ENCODE assay signal across 8 cellular contexts in the genomic region with DNA sequence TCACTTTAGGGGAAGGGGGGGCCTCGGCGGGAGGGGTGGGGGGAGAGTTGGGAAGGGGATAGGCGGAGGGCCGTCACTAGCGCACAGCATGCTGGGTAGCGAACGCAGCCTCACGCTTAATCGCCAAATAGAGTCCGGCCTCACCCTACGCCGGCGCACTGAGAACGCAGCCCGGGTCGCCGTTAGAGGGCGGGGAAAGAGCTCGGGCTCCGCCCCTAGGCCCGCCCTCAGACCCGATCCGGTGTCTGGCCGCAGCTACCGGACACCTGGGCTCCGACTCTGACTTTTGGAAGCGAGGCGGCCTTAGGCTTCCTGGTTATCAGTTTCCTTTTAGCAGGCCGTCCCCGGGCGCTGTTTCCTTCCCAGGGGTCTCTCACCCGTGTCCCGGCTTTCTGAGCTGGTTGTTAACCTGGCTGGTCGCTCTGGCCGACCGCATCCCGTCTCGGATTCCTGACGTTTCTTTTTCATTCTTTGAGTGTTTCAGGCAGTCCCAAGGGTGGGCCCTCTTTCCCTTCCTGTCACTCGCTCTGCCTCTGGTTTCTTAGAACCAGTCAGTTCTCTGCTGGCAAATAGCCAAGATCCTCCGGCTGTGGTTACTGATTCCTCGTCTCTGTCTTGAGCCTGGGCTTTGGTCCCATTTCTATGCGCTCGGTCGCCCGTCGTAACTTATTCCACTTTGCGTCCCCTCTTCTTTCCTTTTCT.
DNase-seq lines count a peak whose midpoint lies in the region; ATAC-seq and TF ChIP-seq lines count a peak whose summit lies in the region.

No MANE protein-coding gene starts in this region.

- ATAC-seq in memory B cell (ENCODE audit: low read depth) = peak; percentile 90

- H3K27ac Mint-ChIP-seq in memory B cell = peak overlapping the region; percentile 97

- peak overlapping the region; percentile 98 for H3K4me3 Mint-ChIP-seq in memory B cell

- peak overlapping the region; percentile 96 for H3K4me3 ChIP-seq in effector memory CD4-positive, alpha-beta T cell (ENCODE audit: insufficient read depth, low read depth, low read length, poor library complexity, severe bottlenecking)

- H3K9me3 ChIP-seq in effector memory CD4-positive, alpha-beta T cell (ENCODE audit: control insufficient read depth, low read length) = no peaks in the 10 kb centered on the region

- H3K27me3 Mint-ChIP-seq in memory B cell = no peaks in the 10 kb centered on the region

- H3K36me3 Mint-ChIP-seq in memory B cell = peaks cover 2% of the 10 kb centered on the region

- H3K9me3 Mint-ChIP-seq in memory B cell = no peaks in the 10 kb centered on the region

- H3K36me3 ChIP-seq in effector memory CD4-positive, alpha-beta T cell (ENCODE audit: control insufficient read depth, insufficient read depth, low read length) = no peaks in the 10 kb centered on the region

- no peaks in the 10 kb centered on the region for H3K27me3 ChIP-seq in effector memory CD4-positive, alpha-beta T cell (replicated peaks; ENCODE audit: control insufficient read depth, insufficient read depth, low read length, poor library complexity, severe bottlenecking)

- peak overlapping the region; percentile 92 for H3K27ac ChIP-seq in effector memory CD4-positive, alpha-beta T cell (ENCODE audit: insufficient read depth, low read length, poor library complexity, severe bottlenecking)

- DNase-seq in COLO668 (lab: John Stamatoyannopoulos, UW; ENCODE audit: unreplicated experiment) (peak; percentile 97), GM20000 (ENCODE audit: low spot score) (peak; percentile 93), HS-5 (ENCODE audit: low read depth) (peak; percentile 86), NK-92 (lab: John Stamatoyannopoulos, UW; ENCODE audit: unreplicated experiment) (peak; percentile 21), memory B cell (ENCODE audit: low spot score in 2 of 2) (peak; percentile 88 to 91)
- DNase-seq in activated CD8-positive, alpha-beta memory T cell treated with anti-CD3 and anti-CD28 coated beads for 4 hours (ENCODE audit: low read depth in 2 of 2) = peak; percentile 82 to 85
- peak; percentile 81 to 87 (median 84) for DNase-seq in effector memory CD4-positive, alpha-beta T cell
- DNase-seq in stimulated activated CD8-positive, alpha-beta memory T cell treated with anti-CD3 and anti-CD28 coated beads, Interleukin-12 subunit alpha, Interleukin-12 subunit beta, amount 100 ng/mL, for 1 hour (ENCODE audit: low read depth) = peak; percentile 85

- H3K4me1 Mint-ChIP-seq in memory B cell = peaks cover 26% of the 10 kb centered on the region

- TF ChIP-seq CTCF in GM20000 (IDR thresholded peaks at IDR 0.05; ENCODE audit: extremely low read depth, missing control alignments) = no peak

- peaks cover 13% of the 10 kb centered on the region for H3K4me1 ChIP-seq in effector memory CD4-positive, alpha-beta T cell (ENCODE audit: control insufficient read depth, insufficient read depth, low read length, poor library complexity, severe bottlenecking)

Comparison
In these comparisons a context has a peak if more than half of its experiments do, and no peak if none do; other contexts are left out.
1. Peak in every context shown above with its lines: DNase-seq, ATAC-seq, H3K4me3 ChIP-seq and H3K27ac ChIP-seq.
2. DNase-seq: peak in every context shown above with its lines; median percentile 97 in COLO668; 93 in GM20000; 90 in memory B cell; 86 in HS-5; 85 in stimulated activated CD8-positive, alpha-beta memory T cell treated with anti-CD3 and anti-CD28 coated beads, Interleukin-12 subunit alpha, Interleukin-12 subunit beta, amount 100 ng/mL, for 1 hour; 84 in effector memory CD4-positive, alpha-beta T cell; 84 in activated CD8-positive, alpha-beta memory T cell treated with anti-CD3 and anti-CD28 coated beads for 4 hours; 21 in NK-92.